13 cellular contexts compared by ENCODE assay signal in the genomic region with DNA sequence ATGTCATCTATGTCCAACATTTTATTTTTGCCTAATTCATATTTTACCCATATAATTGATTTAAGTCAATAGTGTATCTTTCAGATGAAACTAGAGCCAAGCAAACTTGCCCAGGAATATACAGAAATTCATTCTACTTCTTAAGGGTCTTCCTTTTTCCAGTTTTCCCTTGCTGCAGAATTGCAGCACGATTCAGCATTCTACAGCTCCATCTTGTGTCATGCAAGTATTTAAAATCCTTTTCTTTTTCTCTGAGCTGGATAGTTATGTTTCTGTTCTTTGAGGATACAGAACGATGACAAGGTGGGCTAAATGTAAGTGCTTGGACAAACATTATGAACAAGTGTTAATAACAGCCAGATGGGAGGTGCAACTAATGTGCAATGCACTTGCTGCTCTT.
A peak's percentile ranks its signal among the peaks of the same experiment; 100 is the strongest.
DNase-seq lines count a peak whose midpoint lies in the region; ATAC-seq and TF ChIP-seq lines count a peak whose summit lies in the region.
"Had no signal": no experiment of that assay in that cellular context is flagged by ENCODE, and none has a peak within 500 bp of the region (broad histone marks: within the 10 kb centered on the region; RNA-seq: fewer than 3 reads in every experiment).

No MANE protein-coding gene starts in this region.

- no peaks in the 10 kb centered on the region for H3K27me3 Mint-ChIP-seq in GM23338 (ENCODE audit: insufficient read depth, low read depth, poor library complexity)
- H3K27me3 Mint-ChIP-seq: activated naive CD4-positive, alpha-beta T cell treated with anti-CD3 and anti-CD28 coated beads, Interleukin-2, amount 50 U/mL, for 24 hours had no signal

- H3K9me2 ChIP-seq in GM23338 (ENCODE audit: insufficient read depth), result no peaks in the 10 kb centered on the region

- H3K27ac ChIP-seq in GM23338 (ENCODE audit: low read depth), result no peak overlapping the region
- H3K27ac ChIP-seq: C4-2B, sigmoid colon, tibial artery had no signal

- no peaks in the 10 kb centered on the region for H4K20me1 ChIP-seq in GM23338 (replicated peaks; ENCODE audit: insufficient read depth)

- peaks cover 5% of the 10 kb centered on the region; the same call in 1 of the 3 replicates for H3K4me1 Mint-ChIP-seq in GM23338
- H3K4me1 Mint-ChIP-seq: activated naive CD4-positive, alpha-beta T cell treated with anti-CD3 and anti-CD28 coated beads, Interleukin-2, amount 50 U/mL, for 24 hours had no signal

- H3K27ac Mint-ChIP-seq in GM23338, result no peak overlapping the region
- H3K27ac Mint-ChIP-seq: activated naive CD4-positive, alpha-beta T cell treated with anti-CD3 and anti-CD28 coated beads, Interleukin-2, amount 50 U/mL, for 24 hours had no signal

- no peak overlapping the region for H3K4me2 ChIP-seq in GM23338

- peaks cover 6% of the 10 kb centered on the region; the same call in 1 of the 2 replicates for H3K4me1 ChIP-seq in GM23338 (ENCODE audit: insufficient read depth)
- H3K4me1 ChIP-seq: sigmoid colon, tibial artery had no signal

- peak; percentile 17 to 47; a peak in 2 of 4 replicates for TF ChIP-seq CTCF in GM23338 (conservative IDR thresholded peaks at IDR 0.05; ENCODE audit: low read depth in 2 of 2)
- no peak for TF ChIP-seq CTCF in foreskin fibroblast (IDR thresholded peaks at IDR 0.05; ENCODE audit: low read depth, low read length)

- H3K79me2 ChIP-seq in GM23338 (replicated peaks; ENCODE audit: insufficient read depth), result no peaks in the 10 kb centered on the region

- no peak for ATAC-seq in GM23338
- ATAC-seq in HG03175 (IDR thresholded peaks at IDR 0.05; ENCODE audit: unreplicated experiment), result no peak
- ATAC-seq in GM19395 (IDR thresholded peaks at IDR 0.05; ENCODE audit: unreplicated experiment), result no peak
- ATAC-seq in HG03354 (IDR thresholded peaks at IDR 0.05; ENCODE audit: poor library complexity, severe bottlenecking, unreplicated experiment), result no peak

- no peaks in the 10 kb centered on the region for H3K36me3 ChIP-seq in GM23338 (ENCODE audit: insufficient read depth)
- H3K36me3 ChIP-seq: sigmoid colon, tibial artery had no signal

- no peaks in the 10 kb centered on the region for H3F3A ChIP-seq in GM23338 (replicated peaks; ENCODE audit: low read depth)

- no peaks in the 10 kb centered on the region for H3K27me3 ChIP-seq in GM23338 (ENCODE audit: insufficient read depth)
- H3K27me3 ChIP-seq: sigmoid colon, tibial artery had no signal

- H3K4me3 Mint-ChIP-seq in GM23338, result no peak overlapping the region
- H3K4me3 Mint-ChIP-seq: activated naive CD4-positive, alpha-beta T cell treated with anti-CD3 and anti-CD28 coated beads, Interleukin-2, amount 50 U/mL, for 24 hours had no signal

- in situ Hi-C loops in ACHN (cut with HindIII; ENCODE audit: low pct_ligation_motif_present, low pct_unique_long_range_greater_than_20kb, low sequenced_read_pairs), result no loop called here

- DNase-seq in ACHN (peak; percentile 1), GM23338 (ENCODE audit: low spot score) (peak; percentile 4), SK-N-DZ (ENCODE audit: low spot score) (peak; percentile 13), foreskin fibroblast (peak; percentile 14 to 54), DMS153 treated with DMSO at 0.1 percent for 48 hours (lab: John Stamatoyannopoulos, UW; ENCODE audit: unreplicated experiment) (no peak)
- DNase-seq: effector CD8-positive, alpha-beta T cell; sigmoid colon; tibial artery had no signal

- no peaks in the 10 kb centered on the region for H3K36me3 Mint-ChIP-seq in GM23338 (ENCODE audit: low read depth)
- H3K36me3 Mint-ChIP-seq: activated naive CD4-positive, alpha-beta T cell treated with anti-CD3 and anti-CD28 coated beads, Interleukin-2, amount 50 U/mL, for 24 hours had no signal

- no peaks in the 10 kb centered on the region for H3K9me3 Mint-ChIP-seq in GM23338
- H3K9me3 Mint-ChIP-seq: activated naive CD4-positive, alpha-beta T cell treated with anti-CD3 and anti-CD28 coated beads, Interleukin-2, amount 50 U/mL, for 24 hours had no signal

- H3K4me3 ChIP-seq in GM23338, result no peak overlapping the region
- H3K4me3 ChIP-seq in foreskin fibroblast (ENCODE audit: low read depth in 1 of 2, low read length in 2 of 2), result no peak overlapping the region
- H3K4me3 ChIP-seq: sigmoid colon, tibial artery had no signal

- no peak overlapping the region for H2AFZ ChIP-seq in GM23338

TF ChIP-seq in GM23338, 12 proteins besides CTCF, POLR2A, EP300 and RAD21 (continues in another document):
- TF ChIP-seq ZNF331 (CRISPR knock-in tag; IDR thresholded peaks at IDR 0.05; ENCODE audit: low read depth) (no peak), CREB1 (CRISPR knock-in tag; IDR thresholded peaks at IDR 0.05; ENCODE audit: low read depth) (no peak), JUNB (IDR thresholded peaks at IDR 0.05; ENCODE audit: unreplicated experiment) (no peak), EZH2phosphoT487 (IDR thresholded peaks at IDR 0.05; ENCODE audit: unreplicated experiment) (no peak), ZNF114 (CRISPR knock-in tag; IDR thresholded peaks at IDR 0.05) (no peak), EZH2 (IDR thresholded peaks at IDR 0.05; ENCODE audit: low read depth, unreplicated experiment) (no peak), STAT1 (IDR thresholded peaks at IDR 0.05; ENCODE audit: unreplicated experiment) (no peak), POLR2AphosphoS5 (IDR thresholded peaks at IDR 0.05; ENCODE audit: low read depth) (no peak)
- TF ChIP-seq, protein P1, sequence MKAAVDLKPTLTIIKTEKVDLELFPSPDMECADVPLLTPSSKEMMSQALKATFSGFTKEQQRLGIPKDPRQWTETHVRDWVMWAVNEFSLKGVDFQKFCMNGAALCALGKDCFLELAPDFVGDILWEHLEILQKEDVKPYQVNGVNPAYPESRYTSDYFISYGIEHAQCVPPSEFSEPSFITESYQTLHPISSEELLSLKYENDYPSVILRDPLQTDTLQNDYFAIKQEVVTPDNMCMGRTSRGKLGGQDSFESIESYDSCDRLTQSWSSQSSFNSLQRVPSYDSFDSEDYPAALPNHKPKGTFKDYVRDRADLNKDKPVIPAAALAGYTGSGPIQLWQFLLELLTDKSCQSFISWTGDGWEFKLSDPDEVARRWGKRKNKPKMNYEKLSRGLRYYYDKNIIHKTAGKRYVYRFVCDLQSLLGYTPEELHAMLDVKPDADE (IDR thresholded peaks at IDR 0.05), result no peak
- TF ChIP-seq, protein P2, sequence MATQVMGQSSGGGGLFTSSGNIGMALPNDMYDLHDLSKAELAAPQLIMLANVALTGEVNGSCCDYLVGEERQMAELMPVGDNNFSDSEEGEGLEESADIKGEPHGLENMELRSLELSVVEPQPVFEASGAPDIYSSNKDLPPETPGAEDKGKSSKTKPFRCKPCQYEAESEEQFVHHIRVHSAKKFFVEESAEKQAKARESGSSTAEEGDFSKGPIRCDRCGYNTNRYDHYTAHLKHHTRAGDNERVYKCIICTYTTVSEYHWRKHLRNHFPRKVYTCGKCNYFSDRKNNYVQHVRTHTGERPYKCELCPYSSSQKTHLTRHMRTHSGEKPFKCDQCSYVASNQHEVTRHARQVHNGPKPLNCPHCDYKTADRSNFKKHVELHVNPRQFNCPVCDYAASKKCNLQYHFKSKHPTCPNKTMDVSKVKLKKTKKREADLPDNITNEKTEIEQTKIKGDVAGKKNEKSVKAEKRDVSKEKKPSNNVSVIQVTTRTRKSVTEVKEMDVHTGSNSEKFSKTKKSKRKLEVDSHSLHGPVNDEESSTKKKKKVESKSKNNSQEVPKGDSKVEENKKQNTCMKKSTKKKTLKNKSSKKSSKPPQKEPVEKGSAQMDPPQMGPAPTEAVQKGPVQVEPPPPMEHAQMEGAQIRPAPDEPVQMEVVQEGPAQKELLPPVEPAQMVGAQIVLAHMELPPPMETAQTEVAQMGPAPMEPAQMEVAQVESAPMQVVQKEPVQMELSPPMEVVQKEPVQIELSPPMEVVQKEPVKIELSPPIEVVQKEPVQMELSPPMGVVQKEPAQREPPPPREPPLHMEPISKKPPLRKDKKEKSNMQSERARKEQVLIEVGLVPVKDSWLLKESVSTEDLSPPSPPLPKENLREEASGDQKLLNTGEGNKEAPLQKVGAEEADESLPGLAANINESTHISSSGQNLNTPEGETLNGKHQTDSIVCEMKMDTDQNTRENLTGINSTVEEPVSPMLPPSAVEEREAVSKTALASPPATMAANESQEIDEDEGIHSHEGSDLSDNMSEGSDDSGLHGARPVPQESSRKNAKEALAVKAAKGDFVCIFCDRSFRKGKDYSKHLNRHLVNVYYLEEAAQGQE (IDR thresholded peaks at IDR 0.05; ENCODE audit: unreplicated experiment), result no peak
